ENCODE assay signal across 8 cellular contexts in the genomic region with DNA sequence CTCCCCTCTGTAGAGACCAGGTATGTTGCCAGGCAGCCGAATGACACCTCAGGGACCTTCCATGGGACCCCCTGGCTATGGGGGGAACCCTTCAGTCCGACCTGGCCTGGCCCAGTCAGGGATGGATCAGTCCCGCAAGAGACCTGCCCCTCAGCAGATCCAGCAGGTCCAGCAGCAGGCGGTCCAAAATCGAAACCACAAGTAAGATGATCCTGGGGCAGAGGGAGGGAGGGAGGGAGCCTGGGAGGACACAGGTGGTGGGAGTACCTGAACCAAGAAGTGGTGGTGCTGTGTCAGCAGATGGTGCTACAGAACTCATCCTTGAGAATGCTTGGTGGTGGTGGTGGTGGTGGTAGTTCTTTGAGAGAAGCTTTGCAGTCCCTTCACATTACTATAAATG. TPM values are rescaled to one million over a fixed set of nuclear protein-coding genes. Genes with fewer than 3 reads are reported as not detected.
DNase-seq lines count a peak whose midpoint lies in the region; ATAC-seq and TF ChIP-seq lines count a peak whose summit lies in the region.

No MANE protein-coding gene starts in this region.

- H3K36me3 ChIP-seq in GM23338 (ENCODE audit: insufficient read depth) = peaks cover 41% of the 10 kb centered on the region
- peaks cover 21 to 38% (median 33%) of the 10 kb centered on the region in 3 donors for H3K36me3 ChIP-seq in skeletal muscle tissue (ENCODE audit: control insufficient read depth in 3 of 3, insufficient read depth in 3 of 3, low read length in 3 of 3)

- CTCF ChIA-PET in T-cell (lab: Charles Lee) = interaction anchor here (0.5 to 6.9 kb wide), 6 partner anchors 11 to 124 kb away, joined by 3 to 94 read pairs (median 8); a partner anchor contains a TSS

- TF ChIP-seq CTCF in GM23338 (conservative IDR thresholded peaks at IDR 0.05; ENCODE audit: low read depth in 2 of 2) (no peak), fibroblast of the aortic adventitia (IDR thresholded peaks at IDR 0.05; ENCODE audit: insufficient read depth, low read length) (no peak)

- H3K27me3 Mint-ChIP-seq in GM23338 (ENCODE audit: insufficient read depth, low read depth, poor library complexity) (peaks cover 7% of the 10 kb centered on the region), T-cell (no peaks in the 10 kb centered on the region)

- peak overlapping the region; percentile 91 for H3K4me2 ChIP-seq in GM23338

- ATAC-seq in GM23338 (no peak), T-cell (replicated peaks in 1 of 4) (no peak), GM21360 (IDR thresholded peaks at IDR 0.05; ENCODE audit: unreplicated experiment) (no peak), GM19397 (IDR thresholded peaks at IDR 0.05; ENCODE audit: unreplicated experiment) (no peak), HG02840 (IDR thresholded peaks at IDR 0.05; ENCODE audit: low FRiP score, unreplicated experiment) (no peak)

- H3K36me3 Mint-ChIP-seq in GM23338 (ENCODE audit: low read depth) = peaks cover 54% of the 10 kb centered on the region
- peaks cover 28% of the 10 kb centered on the region for H3K36me3 Mint-ChIP-seq in T-cell

- H3K4me1 Mint-ChIP-seq in GM23338 (peaks cover 25% of the 10 kb centered on the region), T-cell (peaks cover 40 to 44% (median 40%) of the 10 kb centered on the region in 3 donors)

- no peaks in the 10 kb centered on the region for H3K9me3 ChIP-seq in skeletal muscle tissue (ENCODE audit: control insufficient read depth in 3 of 3, low read length in 3 of 3)

- H3K27ac Mint-ChIP-seq in GM23338 = peak overlapping the region; percentile 80
- peak overlapping the region; percentile 93 to 94 for H3K27ac Mint-ChIP-seq in T-cell

- no peaks in the 10 kb centered on the region for H3K9me2 ChIP-seq in GM23338 (ENCODE audit: insufficient read depth)

- H3K4me1 ChIP-seq in GM23338 (ENCODE audit: insufficient read depth) = peaks cover 5% of the 10 kb centered on the region
- H3K4me1 ChIP-seq in skeletal muscle tissue (ENCODE audit: control insufficient read depth in 3 of 3, insufficient read depth in 3 of 3, low read length in 3 of 3) = peaks cover 9 to 19% (median 10%) of the 10 kb centered on the region in 3 donors

- peaks cover 33% of the 10 kb centered on the region for H3F3A ChIP-seq in GM23338 (replicated peaks; ENCODE audit: low read depth)

- peaks cover 18% of the 10 kb centered on the region for H4K20me1 ChIP-seq in GM23338 (replicated peaks; ENCODE audit: insufficient read depth)

- H3K4me3 ChIP-seq in GM23338 (peak overlapping the region; percentile 58), fibroblast of the aortic adventitia (ENCODE audit: low read depth, low read length) (peak overlapping the region; percentile 75), skeletal muscle tissue (ENCODE audit: low read length in 3 of 3) (peak overlapping the region; percentile 77 to 96 (median 83))

- DNase-seq in GM23338 (ENCODE audit: low spot score) (no peak), T-cell (no peak), fibroblast of the aortic adventitia (ENCODE audit: low read depth) (no peak), NCI-H510A (lab: John Stamatoyannopoulos, UW) (no peak)

- H3K27me3 ChIP-seq in GM23338 (ENCODE audit: insufficient read depth) = peaks cover 9% of the 10 kb centered on the region
- no peaks in the 10 kb centered on the region for H3K27me3 ChIP-seq in skeletal muscle tissue (ENCODE audit: control insufficient read depth in 3 of 3, insufficient read depth in 3 of 3, low read length in 3 of 3)

- H3K9ac ChIP-seq in skeletal muscle tissue (ENCODE audit: low read depth in 1 of 3, low read length in 3 of 3) = peak overlapping the region in 2 of 3 donors; percentile 58 to 61

- H3K9me3 Mint-ChIP-seq in GM23338 (no peaks in the 10 kb centered on the region; the same call in 2 of the 3 replicates), T-cell (no peaks in the 10 kb centered on the region)

- no peak overlapping the region for H2AFZ ChIP-seq in GM23338

- H3K27ac ChIP-seq in GM23338 (ENCODE audit: low read depth) = peak overlapping the region; percentile 79
- peak overlapping the region; percentile 78 for H3K27ac ChIP-seq in skeletal muscle tissue (ENCODE audit: low read depth, low read length)

- POLR2A ChIA-PET in T-cell (lab: Charles Lee) = interaction anchor here in 1 of 2 donors (0.5 kb wide), 1 partner anchor 29 kb away, joined by 5 read pairs; no protein-coding TSS in a partner anchor

- peak overlapping the region; percentile 89 for H3K4me3 Mint-ChIP-seq in GM23338
- H3K4me3 Mint-ChIP-seq in T-cell = peak overlapping the region; percentile 87 to 93 (median 87)

- peaks cover 27% of the 10 kb centered on the region for H3K79me2 ChIP-seq in GM23338 (replicated peaks; ENCODE audit: insufficient read depth)

TF ChIP-seq in GM23338, 12 proteins besides CTCF, POLR2A, EP300 and RAD21 (continues in another document):
- TF ChIP-seq, protein P1, sequence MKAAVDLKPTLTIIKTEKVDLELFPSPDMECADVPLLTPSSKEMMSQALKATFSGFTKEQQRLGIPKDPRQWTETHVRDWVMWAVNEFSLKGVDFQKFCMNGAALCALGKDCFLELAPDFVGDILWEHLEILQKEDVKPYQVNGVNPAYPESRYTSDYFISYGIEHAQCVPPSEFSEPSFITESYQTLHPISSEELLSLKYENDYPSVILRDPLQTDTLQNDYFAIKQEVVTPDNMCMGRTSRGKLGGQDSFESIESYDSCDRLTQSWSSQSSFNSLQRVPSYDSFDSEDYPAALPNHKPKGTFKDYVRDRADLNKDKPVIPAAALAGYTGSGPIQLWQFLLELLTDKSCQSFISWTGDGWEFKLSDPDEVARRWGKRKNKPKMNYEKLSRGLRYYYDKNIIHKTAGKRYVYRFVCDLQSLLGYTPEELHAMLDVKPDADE (IDR thresholded peaks at IDR 0.05) = no peak
- TF ChIP-seq ZNF114 (CRISPR knock-in tag; IDR thresholded peaks at IDR 0.05) = no peak
- TF ChIP-seq, protein P2, sequence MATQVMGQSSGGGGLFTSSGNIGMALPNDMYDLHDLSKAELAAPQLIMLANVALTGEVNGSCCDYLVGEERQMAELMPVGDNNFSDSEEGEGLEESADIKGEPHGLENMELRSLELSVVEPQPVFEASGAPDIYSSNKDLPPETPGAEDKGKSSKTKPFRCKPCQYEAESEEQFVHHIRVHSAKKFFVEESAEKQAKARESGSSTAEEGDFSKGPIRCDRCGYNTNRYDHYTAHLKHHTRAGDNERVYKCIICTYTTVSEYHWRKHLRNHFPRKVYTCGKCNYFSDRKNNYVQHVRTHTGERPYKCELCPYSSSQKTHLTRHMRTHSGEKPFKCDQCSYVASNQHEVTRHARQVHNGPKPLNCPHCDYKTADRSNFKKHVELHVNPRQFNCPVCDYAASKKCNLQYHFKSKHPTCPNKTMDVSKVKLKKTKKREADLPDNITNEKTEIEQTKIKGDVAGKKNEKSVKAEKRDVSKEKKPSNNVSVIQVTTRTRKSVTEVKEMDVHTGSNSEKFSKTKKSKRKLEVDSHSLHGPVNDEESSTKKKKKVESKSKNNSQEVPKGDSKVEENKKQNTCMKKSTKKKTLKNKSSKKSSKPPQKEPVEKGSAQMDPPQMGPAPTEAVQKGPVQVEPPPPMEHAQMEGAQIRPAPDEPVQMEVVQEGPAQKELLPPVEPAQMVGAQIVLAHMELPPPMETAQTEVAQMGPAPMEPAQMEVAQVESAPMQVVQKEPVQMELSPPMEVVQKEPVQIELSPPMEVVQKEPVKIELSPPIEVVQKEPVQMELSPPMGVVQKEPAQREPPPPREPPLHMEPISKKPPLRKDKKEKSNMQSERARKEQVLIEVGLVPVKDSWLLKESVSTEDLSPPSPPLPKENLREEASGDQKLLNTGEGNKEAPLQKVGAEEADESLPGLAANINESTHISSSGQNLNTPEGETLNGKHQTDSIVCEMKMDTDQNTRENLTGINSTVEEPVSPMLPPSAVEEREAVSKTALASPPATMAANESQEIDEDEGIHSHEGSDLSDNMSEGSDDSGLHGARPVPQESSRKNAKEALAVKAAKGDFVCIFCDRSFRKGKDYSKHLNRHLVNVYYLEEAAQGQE (IDR thresholded peaks at IDR 0.05; ENCODE audit: unreplicated experiment) = no peak
- no peak for TF ChIP-seq NANOG (IDR thresholded peaks at IDR 0.05; ENCODE audit: borderline replicate concordance)
- no peak for TF ChIP-seq STAT1 (IDR thresholded peaks at IDR 0.05; ENCODE audit: unreplicated experiment)
- TF ChIP-seq EZH2 (IDR thresholded peaks at IDR 0.05; ENCODE audit: low read depth, unreplicated experiment) = no peak

RNA-seq across cellular contexts. Expression of a gene that starts 1.0 kb away (rescaled TPM):
- 276 and 287 TPM in 2 replicates for total RNA-seq in GM23338 (2014; rRNA removed; shearing (Covaris generic))
- 124 and 145 TPM in 2 replicates for polyA plus RNA-seq in GM23338 (2016; fragmentation: Nextera tagmentation; extraction: Ambion mirVana)
- total RNA-seq in T-cell (10 to 100 TPM; 71.8 to 79.8 (median 78.8) TPM), fibroblast of the aortic adventitia (ENCODE audit: low replicate concordance) (33.4 and 49.0 TPM in 2 replicates), skeletal muscle tissue (19.3 TPM)

RNA-seq across cellular contexts. Expression of a gene that starts 17.7 kb away (rescaled TPM):
- total RNA-seq in GM23338 (2014; rRNA removed; shearing (Covaris generic)) = 0.23 and 0.45 TPM in 2 replicates
- polyA plus RNA-seq in GM23338 (2016; fragmentation: Nextera tagmentation; extraction: Ambion mirVana) = 0.17 and 0.36 TPM in 2 replicates
- total RNA-seq in T-cell (1 to 10 TPM in 1 of 5 donors, under 1 TPM in 4; 0.41 to 1.1 (median 0.86) TPM), fibroblast of the aortic adventitia (ENCODE audit: low replicate concordance) (0.36 TPM in 1 of 2 replicates, not detected in the other), skeletal muscle tissue (104 TPM)

RNA-seq across cellular contexts. Expression of a gene that starts 25.9 kb away (rescaled TPM):
- total RNA-seq in GM23338 (2014; rRNA removed; shearing (Covaris generic)) = 27.8 and 43.7 TPM in 2 replicates
- 73.0 and 73.5 TPM in 2 replicates for polyA plus RNA-seq in GM23338 (2016; fragmentation: Nextera tagmentation; extraction: Ambion mirVana)
- total RNA-seq in T-cell (10 to 100 TPM; 38.0 to 49.9 (median 43.9) TPM), fibroblast of the aortic adventitia (ENCODE audit: low replicate concordance) (12.5 and 36.4 TPM in 2 replicates), skeletal muscle tissue (37.1 TPM)

RNA-seq across cellular contexts. Expression of a gene that starts 28.8 kb away (rescaled TPM):
- total RNA-seq in GM23338 (2014; rRNA removed; shearing (Covaris generic)) = 1.5 and 1.6 TPM in 2 replicates
- polyA plus RNA-seq in GM23338 (2016; fragmentation: Nextera tagmentation; extraction: Ambion mirVana) = 0.47 and 0.76 TPM in 2 replicates
- total RNA-seq in T-cell (1 to 10 TPM; 1.6 to 9.1 (median 5.1) TPM), fibroblast of the aortic adventitia (ENCODE audit: low replicate concordance) (4.9 and 5.2 TPM in 2 replicates), skeletal muscle tissue (2.6 TPM)

Comparison
In these comparisons a context has a peak if more than half of its experiments do, and no peak if none do; other contexts are left out.
1. RNA of a gene that starts 17.7 kb away (total RNA-seq): 104 TPM in skeletal muscle tissue (single experiment); 0.41 to 1.1 TPM in T-cell, 0.23 to 0.45 TPM in GM23338 and 0.36 TPM in fibroblast of the aortic adventitia; every median in the first group is over 10 times any median in the second.
2. Peak in every context shown above with its lines, with median percentiles within 50 percentile points of each other: H3K4me3 ChIP-seq.